14 cellular contexts compared by ENCODE assay signal in genomic region chr6:133827766-133828165, GRCh38.
A peak's percentile ranks its signal among the peaks of the same experiment; 100 is the strongest.
DNase-seq lines count a peak whose midpoint lies in the region; ATAC-seq and TF ChIP-seq lines count a peak whose summit lies in the region.
"Had no signal": no experiment of that assay in that cellular context is flagged by ENCODE, and none has a peak within 500 bp of the region (broad histone marks: within the 10 kb centered on the region; RNA-seq: fewer than 3 reads in every experiment).

No MANE protein-coding gene starts in this region.

- in situ Hi-C loops in astrocyte of the spinal cord (cut with HindIII; ENCODE audit: low sequenced_read_pairs) = no loop called here

- ATAC-seq in HG02981 (IDR thresholded peaks at IDR 0.05; ENCODE audit: unreplicated experiment) (no peak), GM18909 (IDR thresholded peaks at IDR 0.05; ENCODE audit: poor library complexity, unreplicated experiment) (no peak)
- ATAC-seq: GM23338, HepG2 had no signal

- TF ChIP-seq CTCF in astrocyte of the spinal cord (IDR thresholded peaks at IDR 0.05; ENCODE audit: low read depth, low read length) = no peak

- DNase-seq in EH (ENCODE audit: low read depth) = peak; percentile 23
- peak; percentile 22 for DNase-seq in amniotic epithelial cell (ENCODE audit: low read depth)
- DNase-seq in astrocyte of the spinal cord (ENCODE audit: low read depth, low spot score) = peak; percentile 22
- DNase-seq in dedifferentiated amniotic fluid mesenchymal stem cell (ENCODE audit: extremely low spot score) = no peak
- DNase-seq: AML-193; CD4-positive, alpha-beta memory T cell; DMS153; DMS79; HCEC 1CT; KBM-7 had no signal

- H3K4me3 ChIP-seq in astrocyte of the spinal cord (ENCODE audit: low read depth, low read length) = no peak overlapping the region
- H3K4me3 ChIP-seq: GM23338 had no signal
